8 cellular contexts compared by ENCODE assay signal in the genomic region with DNA sequence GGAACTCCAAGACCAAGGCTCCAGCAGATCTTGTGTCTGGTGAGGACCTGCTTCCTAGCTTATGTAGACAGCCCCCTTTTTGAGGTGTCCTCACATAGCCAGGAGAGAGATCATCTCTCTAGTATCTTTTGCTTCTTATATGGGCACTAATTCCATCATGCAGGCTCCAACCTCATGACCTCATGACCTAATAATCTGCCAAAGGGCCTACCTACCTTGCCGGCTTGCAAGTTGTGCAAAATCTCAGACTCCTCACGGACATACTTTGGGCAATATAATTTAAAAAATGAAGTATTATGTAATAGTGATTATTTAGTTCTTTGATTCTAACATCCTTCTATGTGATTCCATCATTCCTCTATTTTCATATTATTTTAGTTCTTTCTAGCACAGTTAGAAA.
"Had no signal": no experiment of that assay in that cellular context is flagged by ENCODE, and none has a peak within 500 bp of the region (broad histone marks: within the 10 kb centered on the region; RNA-seq: fewer than 3 reads in every experiment).

No MANE protein-coding gene starts in this region.

- DNase-seq: GM23248, GOT3, H7, H9, HCEC 1CT, HFFc6 had no signal

- H3K4me1 ChIP-seq: HAP-1 had no signal

- H3K27ac ChIP-seq: GM23248 had no signal

- H2AFZ ChIP-seq: GM23248, GM23338 had no signal

- H3K36me3 ChIP-seq: HAP-1 had no signal

- H3K4me2 ChIP-seq: GM23338 had no signal

- H3K4me3 ChIP-seq: GM23248, GM23338, HAP-1 had no signal

- H3K9ac ChIP-seq: GM23248 had no signal

- H3K9me3 ChIP-seq: HAP-1 had no signal
